ENCODE assay signal across 19 cellular contexts in genomic region chr9:69076550-69076949, GRCh38. TPM values are rescaled to one million over a fixed set of nuclear protein-coding genes. Genes with fewer than 3 reads are reported as not detected.
DNase-seq lines count a peak whose midpoint lies in the region; ATAC-seq, FAIRE-seq and TF ChIP-seq lines count a peak whose summit lies in the region.
"Had no signal": no experiment of that assay in that cellular context is flagged by ENCODE, and none has a peak within 500 bp of the region (broad histone marks: within the 10 kb centered on the region; RNA-seq: fewer than 3 reads in every experiment).

No MANE protein-coding gene starts in this region.

- H3K36me3 ChIP-seq in heart right ventricle (peaks cover 0 to 17% (median 0%) of the 10 kb centered on the region in 9 donors), right atrium auricular region (peaks cover 7% of the 10 kb centered on the region), pancreas (no peaks in the 10 kb centered on the region)
- H3K36me3 ChIP-seq: BE2C had no signal

- no peak for TF ChIP-seq CTCF in heart right ventricle (IDR thresholded peaks at IDR 0.05)
- no peak for TF ChIP-seq CTCF in right atrium auricular region (IDR thresholded peaks at IDR 0.05)
- no peak for TF ChIP-seq CTCF in pancreas (IDR thresholded peaks at IDR 0.05)

- ATAC-seq in heart right ventricle (peak in 3 of 8 donors; percentile 23 to 43 (median 38)), left cardiac atrium (peak; percentile 21 to 67), pancreas (peak; percentile 23 to 83 (median 44))
- ATAC-seq: PC-3 had no signal

- H3K9me3 ChIP-seq in heart right ventricle (peaks cover 0 to 2% (median 0%) of the 10 kb centered on the region in 11 donors), right atrium auricular region (no peaks in the 10 kb centered on the region), pancreas (no peaks in the 10 kb centered on the region)
- H3K9me3 ChIP-seq: BE2C, Caco-2 had no signal

- FAIRE-seq in pancreas (lab: Jason Lieb, UNC), result no peak
- FAIRE-seq: G401.6 had no signal

- H3K27ac ChIP-seq in heart right ventricle, result peak overlapping the region in 9 of 10 donors; percentile 45 to 85 (median 74)
- peak overlapping the region in 1 of 2 donors; percentile 66 for H3K27ac ChIP-seq in right atrium auricular region
- H3K27ac ChIP-seq in pancreas, result no peak overlapping the region

- no peak overlapping the region for H3K4me3 ChIP-seq in heart right ventricle
- H3K4me3 ChIP-seq in right atrium auricular region, result no peak overlapping the region
- H3K4me3 ChIP-seq in pancreas, result no peak overlapping the region

- peaks cover 0 to 35% (median 21%) of the 10 kb centered on the region in 9 donors for H3K4me1 ChIP-seq in heart right ventricle
- peaks cover 0 to 36% of the 10 kb centered on the region in 2 donors for H3K4me1 ChIP-seq in right atrium auricular region
- H3K4me1 ChIP-seq in pancreas, result no peaks in the 10 kb centered on the region
- H3K4me1 ChIP-seq: BE2C, Caco-2 had no signal

- 37 to 61% methylated on average over 5 of the region's 5 CpGs for WGBS in heart right ventricle, 2 donors
- 36 to 43% methylated on average over 5 of the region's 5 CpGs for WGBS in pancreas, 2 donors

- no peaks in the 10 kb centered on the region for H3K27me3 ChIP-seq in heart right ventricle
- no peaks in the 10 kb centered on the region for H3K27me3 ChIP-seq in right atrium auricular region
- H3K27me3 ChIP-seq in pancreas, result no peaks in the 10 kb centered on the region
- H3K27me3 ChIP-seq: BE2C had no signal

- DNase-seq in heart right ventricle (no peak), right atrium auricular region (ENCODE audit: low spot score) (no peak), left cardiac atrium (no peak), pancreas (no peak), COR-L47 (lab: John Stamatoyannopoulos, UW) (no peak), NCI-H2171 treated with DMSO at 0.1 percent for 48 hours (lab: John Stamatoyannopoulos, UW) (no peak), NCI-H2171 (lab: John Stamatoyannopoulos, UW) (no peak), GDM1 (lab: John Stamatoyannopoulos, UW) (no peak)
- DNase-seq: BE2C; Caco-2; CD4-positive, CD25-positive, alpha-beta regulatory T cell; H7; HFFc6; KG1; MV-4-11; NCI-H1694 treated with DMSO at 0.1 percent for 48 hours; NCI-H526; PC-3 had no signal

- intact Hi-C loops in heart right ventricle (cut with DNase I), result loop anchor here in 2 of 10 donors (5.0 to 10.0 kb wide), 2 partner anchors 56 to 58 kb away; no protein-coding TSS in a partner anchor
- intact Hi-C loops in left cardiac atrium (cut with DNase I), result no loop called here
- intact Hi-C loops in pancreas (cut with DNase I), result no loop called here

RNA-seq across cellular contexts. Expression of gene FXN, which starts 41.0 kb away (rescaled TPM):
- total RNA-seq in heart right ventricle (10 to 100 TPM; 18.8 to 41.8 (median 36.8) TPM), right atrium auricular region (10 to 100 TPM; 10.5 to 24.6 TPM), left cardiac atrium (10 to 100 TPM; 27.7 to 29.8 TPM), pancreas (10 to 100 TPM in 2 of 6 donors, 1 to 10 TPM in 4; 7.0 to 12.0 (median 9.5) TPM)
- polyA plus RNA-seq in heart right ventricle (10 to 100 TPM in 1 of 2 donors, 1 to 10 TPM in 1; 7.8 to 15.0 TPM), pancreas (1 to 10 TPM; 6.2 to 7.4 TPM)

Comparison
In these comparisons a context has a peak if more than half of its experiments do, and no peak if none do; other contexts are left out.
1. H3K27ac ChIP-seq: peak in heart right ventricle (9 of 10); none in pancreas (0 of 4).